In genomic region chr1:25620211-25620610, GRCh38 we compare ENCODE assay signal across 14 cellular contexts. TPM values are rescaled to one million over a fixed set of nuclear protein-coding genes. Genes with fewer than 3 reads are reported as not detected.
A peak's percentile ranks its signal among the peaks of the same experiment; 100 is the strongest.
DNase-seq lines count a peak whose midpoint lies in the region; ATAC-seq, FAIRE-seq and TF ChIP-seq lines count a peak whose summit lies in the region.
"Had no signal": no experiment of that assay in that cellular context is flagged by ENCODE, and none has a peak within 500 bp of the region (broad histone marks: within the 10 kb centered on the region; RNA-seq: fewer than 3 reads in every experiment).

No MANE protein-coding gene starts in this region.

- peaks cover 54% of the 10 kb centered on the region for H3K36me3 Mint-ChIP-seq in activated naive CD4-positive, alpha-beta T cell treated with anti-CD3 and anti-CD28 coated beads, Interleukin-2, amount 10 ng/mL, durations not matched to agents 7 days and 5 days
- peaks cover 18% of the 10 kb centered on the region for H3K36me3 Mint-ChIP-seq in activated CD4-positive, alpha-beta memory T cell treated with anti-CD3 and anti-CD28 coated beads, Interleukin-2, amount 10 ng/mL, durations not matched to agents 7 days and 5 days (ENCODE audit: low read depth)
- H3K36me3 Mint-ChIP-seq in MCF 10A (ENCODE audit: insufficient read depth, unreplicated experiment): no peaks in the 10 kb centered on the region

- ATAC-seq in GM18517 (IDR thresholded peaks at IDR 0.05; ENCODE audit: unreplicated experiment): no peak
- ATAC-seq in GM21723 (IDR thresholded peaks at IDR 0.05; ENCODE audit: unreplicated experiment): no peak
- ATAC-seq: GM23338 had no signal

- TF ChIP-seq POLR2A in thyroid gland (IDR thresholded peaks at IDR 0.05): no peak

- FAIRE-seq in kidney (lab: Jason Lieb, UNC): no peak
- FAIRE-seq: islet of Langerhans had no signal

- H3K36me3 ChIP-seq in kidney (ENCODE audit: control insufficient read depth in 1 of 2, insufficient read depth in 2 of 2, low read length in 2 of 2) (no peaks in the 10 kb centered on the region), thyroid gland (no peaks in the 10 kb centered on the region)
- H3K36me3 ChIP-seq: neutrophil had no signal

- POLR2A ChIA-PET in activated CD4-positive, alpha-beta memory T cell treated with anti-CD3 and anti-CD28 coated beads, Interleukin-2, amount 10 ng/mL, durations not matched to agents 7 days and 5 days (lab: Charles Lee): interaction anchor here (0.9 to 3.3 kb wide), 5 partner anchors 8 to 63 kb away, joined by 3 to 22 read pairs (median 4); no protein-coding TSS in a partner anchor
- POLR2A ChIA-PET in MCF 10A (lab: Yijun Ruan, JAX): no interaction called here

- TF ChIP-seq CTCF in kidney (IDR thresholded peaks at IDR 0.05; ENCODE audit: borderline replicate concordance, extremely low read depth, insufficient read depth) (no peak), thyroid gland (IDR thresholded peaks at IDR 0.05) (no peak), MCF 10A (IDR thresholded peaks at IDR 0.05; ENCODE audit: unreplicated experiment) (no peak)

- BruUV-seq in MCF 10A (replicated peaks; lab: Mats Ljungman, UMichigan): no TSS peak

- CTCF ChIA-PET in activated naive CD4-positive, alpha-beta T cell treated with anti-CD3 and anti-CD28 coated beads, Interleukin-2, amount 10 ng/mL, durations not matched to agents 7 days and 5 days (lab: Charles Lee): interaction anchor here (0.8 to 3.5 kb wide), 8 partner anchors 22 to 191 kb away, joined by 3 to 32 read pairs (median 10); no protein-coding TSS in a partner anchor
- CTCF ChIA-PET in activated CD4-positive, alpha-beta memory T cell treated with anti-CD3 and anti-CD28 coated beads, Interleukin-2, amount 10 ng/mL, durations not matched to agents 7 days and 5 days (lab: Charles Lee): interaction anchor here (1.1 to 2.7 kb wide), 10 partner anchors 11 to 169 kb away, joined by 3 to 22 read pairs (median 4); no protein-coding TSS in a partner anchor
- CTCF ChIA-PET in MCF 10A (lab: Yijun Ruan, JAX): no interaction called here

- intact Hi-C loops in kidney (cut with DNase I) (no loop called here), thyroid gland (cut with DNase I) (loop anchor here (5.0 to 10.0 kb wide), 2 partner anchors 55 to 112 kb away; no protein-coding TSS in a partner anchor), MCF 10A (cut with micrococcal nuclease) (no loop called here)

- no peaks in the 10 kb centered on the region for H3K27me3 ChIP-seq in thyroid gland

- H3K27ac ChIP-seq in kidney (ENCODE audit: low read depth in 2 of 2, low read length in 2 of 2): no peak overlapping the region
- peak overlapping the region; percentile 24 to 92 (median 43) for H3K27ac ChIP-seq in thyroid gland
- H3K27ac ChIP-seq: neutrophil had no signal

- no peak overlapping the region for H3K9ac ChIP-seq in kidney (ENCODE audit: low read length in 2 of 2)

- H3K4me1 Mint-ChIP-seq in activated naive CD4-positive, alpha-beta T cell treated with anti-CD3 and anti-CD28 coated beads, Interleukin-2, amount 10 ng/mL, durations not matched to agents 7 days and 5 days: peaks cover 76% of the 10 kb centered on the region
- peaks cover 78% of the 10 kb centered on the region for H3K4me1 Mint-ChIP-seq in activated CD4-positive, alpha-beta memory T cell treated with anti-CD3 and anti-CD28 coated beads, Interleukin-2, amount 10 ng/mL, durations not matched to agents 7 days and 5 days
- peaks cover 13% of the 10 kb centered on the region for H3K4me1 Mint-ChIP-seq in MCF 10A (ENCODE audit: insufficient read depth, unreplicated experiment)

- WGBS in thyroid gland, 2 donors: 86 to 89% methylated on average over 4 of the region's 4 CpGs

- H3K9me3 ChIP-seq in kidney (ENCODE audit: control insufficient read depth in 1 of 2, low read length in 2 of 2) (no peaks in the 10 kb centered on the region), thyroid gland (no peaks in the 10 kb centered on the region)
- H3K9me3 ChIP-seq: neutrophil had no signal

- H3K9me3 Mint-ChIP-seq in activated naive CD4-positive, alpha-beta T cell treated with anti-CD3 and anti-CD28 coated beads, Interleukin-2, amount 10 ng/mL, durations not matched to agents 7 days and 5 days: no peaks in the 10 kb centered on the region
- no peaks in the 10 kb centered on the region for H3K9me3 Mint-ChIP-seq in activated CD4-positive, alpha-beta memory T cell treated with anti-CD3 and anti-CD28 coated beads, Interleukin-2, amount 10 ng/mL, durations not matched to agents 7 days and 5 days
- no peaks in the 10 kb centered on the region for H3K9me3 Mint-ChIP-seq in MCF 10A (ENCODE audit: unreplicated experiment)
- H3K9me3 Mint-ChIP-seq: GM23338 had no signal

- H3K4me3 ChIP-seq in kidney (ENCODE audit: low read length in 2 of 2) (peak overlapping the region; percentile 63 to 75), thyroid gland (replicated peaks in 1 of 3) (no peak overlapping the region)
- H3K4me3 ChIP-seq: GM23338 had no signal

- H3K4me1 ChIP-seq in kidney (ENCODE audit: control insufficient read depth in 1 of 2, insufficient read depth in 1 of 2, low read depth in 1 of 2, low read length in 2 of 2) (peaks cover 13 to 28% of the 10 kb centered on the region in 2 donors), thyroid gland (peaks cover 34 to 68% of the 10 kb centered on the region in 2 donors)

- peaks cover 27% of the 10 kb centered on the region for H3K27me3 Mint-ChIP-seq in activated naive CD4-positive, alpha-beta T cell treated with anti-CD3 and anti-CD28 coated beads, Interleukin-2, amount 10 ng/mL, durations not matched to agents 7 days and 5 days
- H3K27me3 Mint-ChIP-seq in activated CD4-positive, alpha-beta memory T cell treated with anti-CD3 and anti-CD28 coated beads, Interleukin-2, amount 10 ng/mL, durations not matched to agents 7 days and 5 days: peaks cover 25% of the 10 kb centered on the region
- H3K27me3 Mint-ChIP-seq in MCF 10A (ENCODE audit: insufficient read depth, unreplicated experiment): peaks cover 60% of the 10 kb centered on the region

- DNase-seq in activated naive CD4-positive, alpha-beta T cell treated with anti-CD3 and anti-CD28 coated beads, Interleukin-2, amount 10 ng/mL, durations not matched to agents 7 days and 5 days: peak; percentile 40
- DNase-seq in activated naive CD4-positive, alpha-beta T cell treated with Interleukin-2 at 50 U/mL for 16 hours: no peak
- peak; percentile 39 for DNase-seq in activated CD4-positive, alpha-beta memory T cell treated with anti-CD3 and anti-CD28 coated beads, Interleukin-2, amount 10 ng/mL, durations not matched to agents 7 days and 5 days
- DNase-seq in kidney (no peak), thyroid gland (no peak), MCF 10A (ENCODE audit: unreplicated experiment) (no peak)
- DNase-seq: NCI-H1417 treated with DMSO at 0.1 percent for 48 hours; stimulated activated CD4-positive, alpha-beta T cell treated with anti-CD3 and anti-CD28 coated beads, Interleukin-2, amount 100 ng/mL, for 24 hours; SW 1271 had no signal

- peak overlapping the region; percentile 91 for H3K27ac Mint-ChIP-seq in activated naive CD4-positive, alpha-beta T cell treated with anti-CD3 and anti-CD28 coated beads, Interleukin-2, amount 10 ng/mL, durations not matched to agents 7 days and 5 days
- H3K27ac Mint-ChIP-seq in activated CD4-positive, alpha-beta memory T cell treated with anti-CD3 and anti-CD28 coated beads, Interleukin-2, amount 10 ng/mL, durations not matched to agents 7 days and 5 days: peak overlapping the region; percentile 73
- no peak overlapping the region for H3K27ac Mint-ChIP-seq in MCF 10A (ENCODE audit: low read depth, unreplicated experiment)
- H3K27ac Mint-ChIP-seq: GM23338 had no signal

- H3K4me3 Mint-ChIP-seq in activated naive CD4-positive, alpha-beta T cell treated with anti-CD3 and anti-CD28 coated beads, Interleukin-2, amount 10 ng/mL, durations not matched to agents 7 days and 5 days: peak overlapping the region; percentile 99
- peak overlapping the region; percentile 82 for H3K4me3 Mint-ChIP-seq in activated CD4-positive, alpha-beta memory T cell treated with anti-CD3 and anti-CD28 coated beads, Interleukin-2, amount 10 ng/mL, durations not matched to agents 7 days and 5 days
- H3K4me3 Mint-ChIP-seq in MCF 10A (ENCODE audit: unreplicated experiment): no peak overlapping the region

RNA-seq across cellular contexts. Expression of gene MAN1C1, which starts 3.6 kb away (rescaled TPM):
- 10 to 100 TPM; 22.3 to 24.1 TPM for total RNA-seq in activated CD4-positive, alpha-beta memory T cell treated with anti-CD3 and anti-CD28 coated beads, Interleukin-2, amount 10 ng/mL, durations not matched to agents 7 days and 5 days
- total RNA-seq in kidney (31.7 TPM), thyroid gland (10 to 100 TPM; 28.1 to 60.4 (median 32.7) TPM), MCF 10A (2022) (not detected in 2 replicates)
- 65.5 TPM for polyA plus RNA-seq in kidney (ENCODE audit: insufficient read depth, low read depth, low replicate concordance)

Comparison
In these comparisons a context has a peak if more than half of its experiments do, and no peak if none do; other contexts are left out.
1. DNase-seq: peak in activated naive CD4-positive, alpha-beta T cell treated with anti-CD3 and anti-CD28 coated beads, Interleukin-2, amount 10 ng/mL, durations not matched to agents 7 days and 5 days (single experiment) and activated CD4-positive, alpha-beta memory T cell treated with anti-CD3 and anti-CD28 coated beads, Interleukin-2, amount 10 ng/mL, durations not matched to agents 7 days and 5 days (single experiment); none in activated naive CD4-positive, alpha-beta T cell treated with Interleukin-2 at 50 U/mL for 16 hours (single experiment), kidney (single experiment), thyroid gland (0 of 2) and MCF 10A (single experiment).
2. H3K27ac ChIP-seq: peak in thyroid gland (3 of 3); none in kidney (0 of 2).
3. H3K4me3 ChIP-seq: peak in kidney (2 of 2); none in thyroid gland (0 of 3).
4. RNA of gene MAN1C1, which starts 3.6 kb away (total RNA-seq): 28.1 to 60.4 TPM in thyroid gland, 31.7 TPM in kidney (single experiment) and 22.3 to 24.1 TPM in activated CD4-positive, alpha-beta memory T cell treated with anti-CD3 and anti-CD28 coated beads, Interleukin-2, amount 10 ng/mL, durations not matched to agents 7 days and 5 days; not detected in MCF 10A; every median in the first group is over 10 times any median in the second.